ENCODE assay signal across 8 cellular contexts in the genomic region with DNA sequence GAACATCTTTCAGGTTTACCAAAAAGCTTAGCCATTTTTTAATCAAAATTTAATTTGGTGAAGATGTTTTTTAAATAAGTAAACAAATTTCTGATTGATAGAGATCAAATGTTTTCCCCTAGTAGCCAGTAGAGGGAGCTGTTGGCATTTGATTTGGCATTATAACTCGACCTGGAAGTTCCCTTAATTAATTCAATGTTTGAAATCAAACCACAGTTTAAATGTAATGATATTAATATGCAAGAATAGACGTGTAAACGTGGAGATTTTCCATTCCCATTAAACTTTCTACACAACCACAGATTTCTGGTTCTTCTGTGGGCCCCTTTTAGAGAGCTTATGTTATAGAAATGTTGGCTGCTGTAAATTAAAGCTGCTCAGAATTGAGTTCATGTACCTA.
DNase-seq lines count a peak whose midpoint lies in the region; ATAC-seq and TF ChIP-seq lines count a peak whose summit lies in the region.

No MANE protein-coding gene starts in this region.

- no peak overlapping the region for H2AFZ ChIP-seq in fibroblast of lung (ENCODE audit: low read length)
- H2AFZ ChIP-seq in parathyroid adenoma, result no peak overlapping the region

- H3K27ac ChIP-seq in fibroblast of lung (ENCODE audit: insufficient read depth, low read length) (no peak overlapping the region), parathyroid adenoma (no peak overlapping the region)

- H3K27ac Mint-ChIP-seq in activated T-helper 17 cell treated with anti-CD3 and anti-CD28 coated beads, Interleukin-2, amount 50 U/mL, for 72 hours, result no peak overlapping the region

- H3K27me3 ChIP-seq in fibroblast of lung (ENCODE audit: control insufficient read depth, insufficient read depth, low read length), result no peaks in the 10 kb centered on the region
- no peaks in the 10 kb centered on the region for H3K27me3 ChIP-seq in parathyroid adenoma (ENCODE audit: control insufficient read depth, insufficient read depth, low read length)

- H3K36me3 Mint-ChIP-seq in activated T-helper 17 cell treated with anti-CD3 and anti-CD28 coated beads, Interleukin-2, amount 50 U/mL, for 72 hours (ENCODE audit: low read depth), result no peaks in the 10 kb centered on the region

- no peaks in the 10 kb centered on the region for H4K20me1 ChIP-seq in fibroblast of lung (ENCODE audit: control insufficient read depth, extremely low read depth, insufficient read depth, low read length)

- H3K9me3 ChIP-seq in fibroblast of lung (ENCODE audit: control insufficient read depth, insufficient read depth, low read depth, low read length) (no peaks in the 10 kb centered on the region), parathyroid adenoma (ENCODE audit: control insufficient read depth, low read length) (no peaks in the 10 kb centered on the region)

- H3K79me2 ChIP-seq in fibroblast of lung (ENCODE audit: control insufficient read depth, insufficient read depth, low read length) (no peaks in the 10 kb centered on the region), parathyroid adenoma (no peaks in the 10 kb centered on the region)

- H3K4me3 ChIP-seq in fibroblast of lung (replicated peaks in 1 of 4; ENCODE audit: control extremely low read depth in 1 of 4, insufficient read depth in 1 of 4, low read depth in 3 of 4, low read length in 4 of 4), result no peak overlapping the region
- no peak overlapping the region for H3K4me3 ChIP-seq in parathyroid adenoma (ENCODE audit: low read depth, low read length)

- H3K4me3 Mint-ChIP-seq in activated T-helper 17 cell treated with anti-CD3 and anti-CD28 coated beads, Interleukin-2, amount 50 U/mL, for 72 hours, result no peak overlapping the region

- DNase-seq in DMS53 treated with DMSO at 0.1 percent for 48 hours (lab: John Stamatoyannopoulos, UW; ENCODE audit: unreplicated experiment), result peak; percentile 7
- DNase-seq in LHCN-M2 (ENCODE audit: low read depth), result peak; percentile 40
- peak; percentile 27 for DNase-seq in RPMI8226
- DNase-seq in fibroblast of lung (ENCODE audit: low read depth in 2 of 2), result peak; percentile 55 to 81
- no peak for DNase-seq in GM19238 (ENCODE audit: insufficient read length, low spot score)

- peak; percentile 56 to 63 for TF ChIP-seq CTCF in fibroblast of lung (conservative IDR thresholded peaks at IDR 0.05 in 1 of 2, IDR thresholded peaks at IDR 0.05 in 1 of 2; ENCODE audit: low read depth in 1 of 2, low read length in 2 of 2)
- TF ChIP-seq CTCF in parathyroid adenoma (IDR thresholded peaks at IDR 0.05), result peak; percentile 36

- H3K27me3 Mint-ChIP-seq in activated T-helper 17 cell treated with anti-CD3 and anti-CD28 coated beads, Interleukin-2, amount 50 U/mL, for 72 hours, result no peaks in the 10 kb centered on the region

- H3K9me3 Mint-ChIP-seq in activated T-helper 17 cell treated with anti-CD3 and anti-CD28 coated beads, Interleukin-2, amount 50 U/mL, for 72 hours, result no peaks in the 10 kb centered on the region

- H3K36me3 ChIP-seq in fibroblast of lung (ENCODE audit: control insufficient read depth, insufficient read depth, low read length) (no peaks in the 10 kb centered on the region), parathyroid adenoma (ENCODE audit: control insufficient read depth, insufficient read depth, low read length) (no peaks in the 10 kb centered on the region)

- H3K9ac ChIP-seq in fibroblast of lung (ENCODE audit: insufficient read depth, low read length) (no peak overlapping the region), parathyroid adenoma (no peak overlapping the region)

- H3K4me1 Mint-ChIP-seq in activated T-helper 17 cell treated with anti-CD3 and anti-CD28 coated beads, Interleukin-2, amount 50 U/mL, for 72 hours, result no peaks in the 10 kb centered on the region

- no peak overlapping the region for H3K4me2 ChIP-seq in fibroblast of lung (ENCODE audit: extremely low read depth, insufficient read depth, low read length)
- no peak overlapping the region for H3K4me2 ChIP-seq in parathyroid adenoma (ENCODE audit: low read length)

- H3K4me1 ChIP-seq in fibroblast of lung (ENCODE audit: control insufficient read depth, extremely low read depth, insufficient read depth, low read length) (no peaks in the 10 kb centered on the region), parathyroid adenoma (no peaks in the 10 kb centered on the region)

- ATAC-seq in GM21390 (IDR thresholded peaks at IDR 0.05; ENCODE audit: unreplicated experiment), result no peak
- no peak for ATAC-seq in activated T-helper 17 cell treated with anti-CD3 and anti-CD28 coated beads, Interleukin-2, amount 50 U/mL, for 72 hours (replicated peaks)
